Comparison of ENCODE assay signal across 9 cellular contexts in genomic region chr17:9241371-9241712, GRCh38.
DNase-seq lines count a peak whose midpoint lies in the region; ATAC-seq and TF ChIP-seq lines count a peak whose summit lies in the region.
"Had no signal": no experiment of that assay in that cellular context is flagged by ENCODE, and none has a peak within 500 bp of the region (broad histone marks: within the 10 kb centered on the region; RNA-seq: fewer than 3 reads in every experiment).

No MANE protein-coding gene starts in this region.

- H3K4me3 Mint-ChIP-seq in dendritic cell treated with granulocyte-macrophage colony-stimulating factor and Interleukin-4, amounts not matched to agents 40 ng/mL and 50 ng/mL, for 4 days: no peak overlapping the region
- H3K4me3 Mint-ChIP-seq in memory B cell: peak overlapping the region; percentile 32
- no peak overlapping the region for H3K4me3 Mint-ChIP-seq in activated T-helper 2 cell treated with anti-CD3 and anti-CD28 coated beads, Interferon-gamma antibody, Interleukin-2, Interleukin-4, amounts not matched to agents 10 μg/mL and 5 μg/mL and 100 μg/mL, durations not matched to agents 14 hours and 24 hours and 36 hours (ENCODE audit: low read depth)

- H3K36me3 ChIP-seq in MG63 (no peaks in the 10 kb centered on the region; the same call in 1 of the 2 replicates), A673 (ENCODE audit: insufficient read depth, low read length, poor library complexity, severe bottlenecking) (no peaks in the 10 kb centered on the region)

- no peak for TF ChIP-seq CTCF in A673 (conservative IDR thresholded peaks at IDR 0.05; ENCODE audit: low read depth, low read length)

- POLR2A ChIA-PET in A673 (lab: Charles Lee; ENCODE audit: low non-redundant PET): no interaction called here

- peaks cover 29% of the 10 kb centered on the region for H3K4me1 Mint-ChIP-seq in dendritic cell treated with granulocyte-macrophage colony-stimulating factor and Interleukin-4, amounts not matched to agents 40 ng/mL and 50 ng/mL, for 4 days (ENCODE audit: low read depth)
- H3K4me1 Mint-ChIP-seq in memory B cell: peaks cover 10% of the 10 kb centered on the region
- H3K4me1 Mint-ChIP-seq in activated T-helper 2 cell treated with anti-CD3 and anti-CD28 coated beads, Interferon-gamma antibody, Interleukin-2, Interleukin-4, amounts not matched to agents 10 μg/mL and 5 μg/mL and 100 μg/mL, durations not matched to agents 14 hours and 24 hours and 36 hours (ENCODE audit: low read depth): peaks cover 8% of the 10 kb centered on the region

- CTCF ChIA-PET in A673 (lab: Charles Lee): no interaction called here

- no peaks in the 10 kb centered on the region for H3K36me3 Mint-ChIP-seq in dendritic cell treated with granulocyte-macrophage colony-stimulating factor and Interleukin-4, amounts not matched to agents 40 ng/mL and 50 ng/mL, for 4 days (ENCODE audit: low read depth)
- no peaks in the 10 kb centered on the region for H3K36me3 Mint-ChIP-seq in memory B cell
- H3K36me3 Mint-ChIP-seq in activated T-helper 2 cell treated with anti-CD3 and anti-CD28 coated beads, Interferon-gamma antibody, Interleukin-2, Interleukin-4, amounts not matched to agents 10 μg/mL and 5 μg/mL and 100 μg/mL, durations not matched to agents 14 hours and 24 hours and 36 hours (ENCODE audit: low read depth): no peaks in the 10 kb centered on the region

- H3K27me3 ChIP-seq in MG63 (no peaks in the 10 kb centered on the region), A673 (replicated peaks; ENCODE audit: insufficient read depth, low read depth, low read length, poor library complexity) (no peaks in the 10 kb centered on the region)

- ATAC-seq in memory B cell (ENCODE audit: low read depth): no peak

- H3K4me3 ChIP-seq in MG63: no peak overlapping the region
- H3K4me3 ChIP-seq in A673 (ENCODE audit: low read depth, low read length, poor library complexity, severe bottlenecking): no peak overlapping the region

- peak; percentile 84 for DNase-seq in MG63
- DNase-seq in memory B cell (ENCODE audit: low spot score in 2 of 2): no peak
- peak in 40 of 49 donors; percentile 19 to 80 (median 57) for DNase-seq in substantia nigra (lab: John Stamatoyannopoulos, UW)
- no peak for DNase-seq in activated T-helper 2 cell treated with anti-CD3 and anti-CD28 coated beads, Interferon-gamma antibody, Interleukin-2, Interleukin-4, amounts not matched to agents 10 μg/mL and 5 μg/mL and 100 μg/mL, durations not matched to agents 14 hours and 24 hours and 36 hours (ENCODE audit: low spot score)
- DNase-seq in EL: no peak
- DNase-seq in NCI-H1092 treated with DMSO at 0.1 percent for 48 hours (lab: John Stamatoyannopoulos, UW): no peak
- no peak for DNase-seq in A673 (ENCODE audit: low spot score)
- DNase-seq: MV-4-11 had no signal

- BruUV-seq in A673 (replicated peaks; lab: Mats Ljungman, UMichigan): no TSS peak

- H3K9me3 ChIP-seq in MG63 (no peaks in the 10 kb centered on the region), A673 (ENCODE audit: low read depth, low read length, poor library complexity, severe bottlenecking) (no peaks in the 10 kb centered on the region)

- H3K4me1 ChIP-seq in A673 (ENCODE audit: insufficient read depth, low read length, poor library complexity, severe bottlenecking): peaks cover 11% of the 10 kb centered on the region

- peaks cover 28% of the 10 kb centered on the region for H3K27me3 Mint-ChIP-seq in dendritic cell treated with granulocyte-macrophage colony-stimulating factor and Interleukin-4, amounts not matched to agents 40 ng/mL and 50 ng/mL, for 4 days
- no peaks in the 10 kb centered on the region for H3K27me3 Mint-ChIP-seq in memory B cell
- no peaks in the 10 kb centered on the region for H3K27me3 Mint-ChIP-seq in activated T-helper 2 cell treated with anti-CD3 and anti-CD28 coated beads, Interferon-gamma antibody, Interleukin-2, Interleukin-4, amounts not matched to agents 10 μg/mL and 5 μg/mL and 100 μg/mL, durations not matched to agents 14 hours and 24 hours and 36 hours (ENCODE audit: low read depth)

- intact Hi-C loops in dendritic cell treated with granulocyte-macrophage colony-stimulating factor and Interleukin-4, amounts not matched to agents 40 ng/mL and 50 ng/mL, for 4 days (cut with micrococcal nuclease): no loop called here
- intact Hi-C loops in activated T-helper 2 cell treated with anti-CD3 and anti-CD28 coated beads, Interferon-gamma antibody, Interleukin-2, Interleukin-4, amounts not matched to agents 10 μg/mL and 5 μg/mL and 100 μg/mL, durations not matched to agents 14 hours and 24 hours and 36 hours (cut with micrococcal nuclease): no loop called here
- intact Hi-C loops in A673 (cut with micrococcal nuclease; ENCODE audit: unreplicated experiment): no loop called here

- H3K27ac ChIP-seq in substantia nigra (ENCODE audit: low read depth, low read length, poor library complexity, severe bottlenecking) (peak overlapping the region; percentile 72), A673 (ENCODE audit: low read depth, low read length, poor library complexity, severe bottlenecking) (no peak overlapping the region)

- H3K9me3 Mint-ChIP-seq in dendritic cell treated with granulocyte-macrophage colony-stimulating factor and Interleukin-4, amounts not matched to agents 40 ng/mL and 50 ng/mL, for 4 days: no peaks in the 10 kb centered on the region
- no peaks in the 10 kb centered on the region for H3K9me3 Mint-ChIP-seq in memory B cell
- H3K9me3 Mint-ChIP-seq in activated T-helper 2 cell treated with anti-CD3 and anti-CD28 coated beads, Interferon-gamma antibody, Interleukin-2, Interleukin-4, amounts not matched to agents 10 μg/mL and 5 μg/mL and 100 μg/mL, durations not matched to agents 14 hours and 24 hours and 36 hours: no peaks in the 10 kb centered on the region

- peak overlapping the region; percentile 50 for H3K27ac Mint-ChIP-seq in dendritic cell treated with granulocyte-macrophage colony-stimulating factor and Interleukin-4, amounts not matched to agents 40 ng/mL and 50 ng/mL, for 4 days
- no peak overlapping the region for H3K27ac Mint-ChIP-seq in memory B cell
- no peak overlapping the region for H3K27ac Mint-ChIP-seq in activated T-helper 2 cell treated with anti-CD3 and anti-CD28 coated beads, Interferon-gamma antibody, Interleukin-2, Interleukin-4, amounts not matched to agents 10 μg/mL and 5 μg/mL and 100 μg/mL, durations not matched to agents 14 hours and 24 hours and 36 hours

Comparison
In these comparisons a context has a peak if more than half of its experiments do, and no peak if none do; other contexts are left out.
1. DNase-seq: peak in MG63 (single experiment) and substantia nigra (40 of 49); none in memory B cell (0 of 2), activated T-helper 2 cell treated with anti-CD3 and anti-CD28 coated beads, Interferon-gamma antibody, Interleukin-2, Interleukin-4, amounts not matched to agents 10 μg/mL and 5 μg/mL and 100 μg/mL, durations not matched to agents 14 hours and 24 hours and 36 hours (single experiment), EL (single experiment), NCI-H1092 treated with DMSO at 0.1 percent for 48 hours (single experiment) and A673 (single experiment).